ENCODE assay signal across 17 cellular contexts in genomic region chr16:65061935-65062334, GRCh38. TPM values are rescaled to one million over a fixed set of nuclear protein-coding genes. Genes with fewer than 3 reads are reported as not detected.
"Had no signal": no experiment of that assay in that cellular context is flagged by ENCODE, and none has a peak within 500 bp of the region (broad histone marks: within the 10 kb centered on the region; RNA-seq: fewer than 3 reads in every experiment).

No MANE protein-coding gene starts in this region.

- H3K4me1 ChIP-seq: uterus had no signal

- H3K36me3 ChIP-seq: cardiac muscle cell, tibial artery, uterus had no signal

- H3K27me3 Mint-ChIP-seq: activated CD4-positive, alpha-beta memory T cell treated with anti-CD3 and anti-CD28 coated beads for 36 hours had no signal

- ATAC-seq: activated naive CD4-positive, alpha-beta T cell treated with anti-CD3 and anti-CD28 coated beads, Interleukin-2, amount 50 U/mL, for 72 hours; activated T-cell treated with anti-CD3 and anti-CD28 coated beads, Interleukin-2, amount 50 U/mL, for 4 hours; mucosa of descending colon; natural killer cell treated with Interleukin-12 subunit alpha and Interleukin-12 subunit beta and Interleukin-15 and Interleukin-18, amount 100 ng/mL, for 72 hours had no signal

- H3K27ac ChIP-seq: cardiac muscle cell, coronary artery, epithelial cell of prostate, tibial artery, uterus had no signal

- H3K4me3 ChIP-seq: cardiac muscle cell, coronary artery, lung, mucosa of descending colon, tibial artery, uterus had no signal

- H3K4me3 Mint-ChIP-seq: activated CD4-positive, alpha-beta memory T cell treated with anti-CD3 and anti-CD28 coated beads for 36 hours; activated T-cell treated with anti-CD3 and anti-CD28 coated beads, Interleukin-2, amount 50 U/mL, for 4 hours; natural killer cell treated with Interleukin-12 subunit alpha and Interleukin-12 subunit beta and Interleukin-15 and Interleukin-18, amount 100 ng/mL, for 72 hours had no signal

- H3K27ac Mint-ChIP-seq: activated CD4-positive, alpha-beta memory T cell treated with anti-CD3 and anti-CD28 coated beads for 36 hours; activated naive CD4-positive, alpha-beta T cell treated with anti-CD3 and anti-CD28 coated beads, Interleukin-2, amount 50 U/mL, for 72 hours; natural killer cell treated with Interleukin-12 subunit alpha and Interleukin-12 subunit beta and Interleukin-15 and Interleukin-18, amount 100 ng/mL, for 72 hours had no signal

- H3K36me3 Mint-ChIP-seq: activated CD4-positive, alpha-beta memory T cell treated with anti-CD3 and anti-CD28 coated beads for 36 hours; natural killer cell treated with Interleukin-12 subunit alpha and Interleukin-12 subunit beta and Interleukin-15 and Interleukin-18, amount 100 ng/mL, for 72 hours had no signal

- H3K9me3 ChIP-seq: mucosa of descending colon, tibial artery, uterus had no signal

- H3K27me3 ChIP-seq: cardiac muscle cell, tibial artery, uterus had no signal

- DNase-seq: activated CD4-positive, alpha-beta memory T cell treated with anti-CD3 and anti-CD28 coated beads for 36 hours; activated effector memory CD4-positive, alpha-beta T cell treated with anti-CD3 and anti-CD28 coated beads, Interleukin-2, amount 50 U/mL, for 16 hours; activated T-cell treated with anti-CD3 and anti-CD28 coated beads, Interleukin-2, amount 50 U/mL, for 4 hours; effector memory CD4-positive, alpha-beta T cell; kidney glomerular epithelial cell; mucosa of descending colon; retina; small intestine; T-helper 9 cell; tibial artery; uterus had no signal

RNA-seq across cellular contexts. Expression of gene CDH11, which starts 59.9 kb away (rescaled TPM):
- total RNA-seq: activated CD4-positive, alpha-beta memory T cell treated with anti-CD3 and anti-CD28 coated beads for 36 hours; activated naive CD4-positive, alpha-beta T cell treated with anti-CD3 and anti-CD28 coated beads, Interleukin-2, amount 50 U/mL, for 72 hours; natural killer cell treated with Interleukin-12 subunit alpha and Interleukin-12 subunit beta and Interleukin-15 and Interleukin-18, amount 100 ng/mL, for 72 hours had no signal
